In genomic region chr20:2652724-2653510, GRCh38 we compare ENCODE assay signal across 8 cellular contexts. TPM values are rescaled to one million over a fixed set of nuclear protein-coding genes. Genes with fewer than 3 reads are reported as not detected.
A peak's percentile ranks its signal among the peaks of the same experiment; 100 is the strongest.
DNase-seq lines count a peak whose midpoint lies in the region; ATAC-seq and TF ChIP-seq lines count a peak whose summit lies in the region.

No MANE protein-coding gene starts in this region.

- peak overlapping the region; percentile 92 for H3K27ac Mint-ChIP-seq in stimulated activated naive CD8-positive, alpha-beta T cell treated with anti-CD3 and anti-CD28 coated beads, Interleukin-15, Interleukin-2, amounts not matched to agents 100 ng/mL and 50 ng/mL, for 24 hours

- H3K27me3 Mint-ChIP-seq in stimulated activated naive CD8-positive, alpha-beta T cell treated with anti-CD3 and anti-CD28 coated beads, Interleukin-15, Interleukin-2, amounts not matched to agents 100 ng/mL and 50 ng/mL, for 24 hours, result no peaks in the 10 kb centered on the region

- peak; percentile 23 for DNase-seq in RPMI7951 (ENCODE audit: low read depth)
- peak; percentile 30 for DNase-seq in dermis blood vessel endothelial cell
- no peak for DNase-seq in lung (ENCODE audit: low spot score)
- no peak for DNase-seq in cortex of kidney (lab: John Stamatoyannopoulos, UW)

- peaks cover 0 to 3% of the 10 kb centered on the region in 2 donors for H3K4me1 ChIP-seq in lung (ENCODE audit: control insufficient read depth in 2 of 2, insufficient read depth in 2 of 2, low read length in 2 of 2)

- peak; percentile 40 for ATAC-seq in GM19025 (IDR thresholded peaks at IDR 0.05; ENCODE audit: low read depth, unreplicated experiment)
- peak; percentile 32 for ATAC-seq in HG03139 (IDR thresholded peaks at IDR 0.05; ENCODE audit: unreplicated experiment)
- ATAC-seq in lung (ENCODE audit: insufficient read depth, low FRiP score), result peak; percentile 63

- H3K36me3 Mint-ChIP-seq in stimulated activated naive CD8-positive, alpha-beta T cell treated with anti-CD3 and anti-CD28 coated beads, Interleukin-15, Interleukin-2, amounts not matched to agents 100 ng/mL and 50 ng/mL, for 24 hours (ENCODE audit: low read depth), result peaks cover 54% of the 10 kb centered on the region

- 1% methylated on average over 50 to 56 of the region's 56 CpGs for WGBS in lung, 2 donors

- H3K4me3 Mint-ChIP-seq in stimulated activated naive CD8-positive, alpha-beta T cell treated with anti-CD3 and anti-CD28 coated beads, Interleukin-15, Interleukin-2, amounts not matched to agents 100 ng/mL and 50 ng/mL, for 24 hours, result peak overlapping the region; percentile 91

- H3K27ac ChIP-seq in C4-2B (peak overlapping the region; percentile 95), lung (ENCODE audit: low read depth in 1 of 2, low read length in 1 of 2) (peak overlapping the region; percentile 71 to 85)

- peak overlapping the region; percentile 88 for H3K4me3 ChIP-seq in lung

- H3K9me3 ChIP-seq in lung (ENCODE audit: control insufficient read depth in 2 of 2, insufficient read depth in 1 of 2, low read length in 1 of 2), result no peaks in the 10 kb centered on the region

- TF ChIP-seq CTCF in C4-2B (conservative IDR thresholded peaks at IDR 0.05) (no peak), lung (IDR thresholded peaks at IDR 0.05; ENCODE audit: control extremely low read depth, extremely low read depth) (no peak)

- no peaks in the 10 kb centered on the region for H3K9me3 Mint-ChIP-seq in stimulated activated naive CD8-positive, alpha-beta T cell treated with anti-CD3 and anti-CD28 coated beads, Interleukin-15, Interleukin-2, amounts not matched to agents 100 ng/mL and 50 ng/mL, for 24 hours

- H3K4me1 Mint-ChIP-seq in stimulated activated naive CD8-positive, alpha-beta T cell treated with anti-CD3 and anti-CD28 coated beads, Interleukin-15, Interleukin-2, amounts not matched to agents 100 ng/mL and 50 ng/mL, for 24 hours (ENCODE audit: low read depth), result peaks cover 52% of the 10 kb centered on the region

- no peaks in the 10 kb centered on the region for H3K27me3 ChIP-seq in lung (ENCODE audit: control insufficient read depth, insufficient read depth)

- peaks cover 16 to 36% of the 10 kb centered on the region in 2 donors for H3K36me3 ChIP-seq in lung (ENCODE audit: control insufficient read depth in 2 of 2, insufficient read depth in 2 of 2, low read length in 2 of 2)

RNA-seq across cellular contexts. Expression of gene NOP56, which starts 0.5 kb away (rescaled TPM):
- total RNA-seq in RPMI7951 (2014; rRNA removed; shearing (Covaris generic)), result 224 and 268 TPM in 2 replicates
- total RNA-seq in dermis blood vessel endothelial cell, result 149 and 182 TPM in 2 replicates
- 100 to 1,000 TPM in 1 of 2 donors, 10 to 100 TPM in 1; 73.3 to 138 TPM for total RNA-seq in lung
- polyA plus RNA-seq in lung, result 100 to 1,000 TPM; 109 to 114 TPM

RNA-seq across cellular contexts. Expression of gene IDH3B, which starts 11.1 kb away (rescaled TPM):
- 189 and 226 TPM in 2 replicates for total RNA-seq in RPMI7951 (2014; rRNA removed; shearing (Covaris generic))
- 118 and 131 TPM in 2 replicates for total RNA-seq in dermis blood vessel endothelial cell
- total RNA-seq in lung, result 10 to 100 TPM; 67.9 to 72.4 TPM
- polyA plus RNA-seq in lung, result 10 to 100 TPM; 65.3 to 83.1 TPM

RNA-seq across cellular contexts. Expression of gene EBF4, which starts 39.7 kb away (rescaled TPM):
- total RNA-seq in RPMI7951 (2014; rRNA removed; shearing (Covaris generic)), result 0.10 TPM in 1 of 2 replicates, not detected in the other
- 1.0 and 2.4 TPM in 2 replicates for total RNA-seq in dermis blood vessel endothelial cell
- total RNA-seq in lung, result 10 to 100 TPM in 1 of 2 donors, 1 to 10 TPM in 1; 8.2 to 15.8 TPM
- polyA plus RNA-seq in lung, result 1 to 10 TPM; 5.8 to 6.5 TPM

Comparison
In these comparisons a context has a peak if more than half of its experiments do, and no peak if none do; other contexts are left out.
1. DNase-seq: peak in RPMI7951 (single experiment) and dermis blood vessel endothelial cell (single experiment); none in lung (single experiment) and cortex of kidney (single experiment).
2. Peak in every context shown above with its lines, with median percentiles within 50 percentile points of each other: ATAC-seq.